Comparison of ENCODE assay signal across 11 cellular contexts in the genomic region with DNA sequence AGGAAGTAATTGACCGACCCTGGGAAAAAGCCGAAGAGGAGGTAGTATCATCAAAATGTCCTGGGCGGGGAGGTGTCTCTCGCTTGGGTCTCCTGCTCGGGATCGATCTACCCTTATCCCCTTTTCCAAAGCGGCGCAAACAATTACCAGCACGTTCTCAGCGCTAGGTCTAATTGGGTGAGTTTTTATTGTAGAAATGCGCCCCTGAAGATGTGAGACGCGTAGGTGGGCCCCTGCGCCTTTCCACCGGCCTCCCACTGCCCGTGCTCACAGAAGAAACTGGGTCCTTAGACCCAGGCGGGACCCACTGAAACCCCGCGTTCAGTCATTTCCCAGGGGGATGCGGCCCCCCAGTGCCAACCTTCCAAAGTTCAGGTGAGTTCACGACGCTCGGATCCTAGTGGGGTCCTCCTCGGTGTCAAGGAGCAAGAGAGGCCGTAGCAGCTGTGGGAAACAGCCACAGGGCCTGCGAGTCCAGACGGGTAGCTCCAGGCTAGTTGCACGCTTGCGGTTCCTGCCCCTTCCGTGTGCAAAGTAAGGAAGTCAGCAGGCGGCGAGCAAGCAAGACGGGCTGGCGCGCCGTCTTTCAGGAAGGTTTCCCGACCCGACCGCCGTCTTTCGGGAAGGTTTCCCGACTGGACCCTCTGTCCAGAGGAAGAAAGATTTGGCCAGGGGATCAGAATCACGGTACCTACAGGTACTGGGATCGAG. TPM values are rescaled to one million over a fixed set of nuclear protein-coding genes. Genes with fewer than 3 reads are reported as not detected.
DNase-seq lines count a peak whose midpoint lies in the region; ATAC-seq and TF ChIP-seq lines count a peak whose summit lies in the region.
"Had no signal": no experiment of that assay in that cellular context is flagged by ENCODE, and none has a peak within 500 bp of the region (broad histone marks: within the 10 kb centered on the region; RNA-seq: fewer than 3 reads in every experiment).

No MANE protein-coding gene starts in this region.

- TF ChIP-seq CTCF in AG04450 (IDR thresholded peaks at IDR 0.05; ENCODE audit: low read depth, low read length) (no peak), epithelial cell of proximal tubule (conservative IDR thresholded peaks at IDR 0.05; ENCODE audit: low read depth, low read length) (no peak), body of pancreas (IDR thresholded peaks at IDR 0.05) (no peak)

- WGBS in HUES64 = 38% methylated on average over 44 of the region's 44 CpGs
- 23 to 34% methylated on average over 19 to 44 of the region's 44 CpGs for WGBS in body of pancreas, 2 donors

- H3K27ac ChIP-seq in AG04450 (ENCODE audit: low read depth, low read length) (no peak overlapping the region), HUES64 (ENCODE audit: low read depth, low read length) (no peak overlapping the region), body of pancreas (no peak overlapping the region), SJCRH30 (no peak overlapping the region)

- intact Hi-C loops in body of pancreas (cut with DNase I) = no loop called here

- POLR2A ChIA-PET in AG04450 (lab: Yijun Ruan, JAX) = no interaction called here

- H3K4me3 ChIP-seq in AG04450 (ENCODE audit: low read depth, low read length) = peak overlapping the region; percentile 0; the same call in 1 of the 2 replicates
- H3K4me3 ChIP-seq in HUES64 (ENCODE audit: low read length) = peak overlapping the region; percentile 53
- peak overlapping the region; percentile 65 for H3K4me3 ChIP-seq in epithelial cell of proximal tubule (ENCODE audit: low read depth, low read length)
- peak overlapping the region; percentile 58 for H3K4me3 ChIP-seq in mucosa of stomach (ENCODE audit: low read length)
- no peak overlapping the region for H3K4me3 ChIP-seq in body of pancreas
- no peak overlapping the region for H3K4me3 ChIP-seq in SJCRH30

- peak overlapping the region; percentile 3; the same call in 1 of the 2 replicates for H3K9ac ChIP-seq in HUES64 (ENCODE audit: low read depth, low read length)
- peak overlapping the region; percentile 68 for H3K9ac ChIP-seq in mucosa of stomach (ENCODE audit: low read length)

- H3K36me3 ChIP-seq in HUES64 (ENCODE audit: insufficient read depth, low read length) = peaks cover 8% of the 10 kb centered on the region; the same call in 1 of the 2 replicates
- H3K36me3 ChIP-seq in mucosa of stomach (ENCODE audit: control insufficient read depth, insufficient read depth, low read length) = peaks cover 5% of the 10 kb centered on the region
- peaks cover 0 to 1% of the 10 kb centered on the region in 2 donors for H3K36me3 ChIP-seq in body of pancreas (replicated peaks in 1 of 2; ENCODE audit: insufficient read depth in 1 of 2, low read depth in 2 of 2)
- H3K36me3 ChIP-seq in SJCRH30 = peaks cover 5% of the 10 kb centered on the region

- ATAC-seq in body of pancreas = no peak
- no peak for ATAC-seq in HG03342 (IDR thresholded peaks at IDR 0.05; ENCODE audit: unreplicated experiment)

- no peak for TF ChIP-seq POLR2A in body of pancreas (IDR thresholded peaks at IDR 0.05)

- CTCF ChIA-PET in AG04450 (lab: Charles Lee) = no interaction called here

- H3K27me3 ChIP-seq in AG04450 (ENCODE audit: control insufficient read depth, insufficient read depth, low read length) (peaks cover 50% of the 10 kb centered on the region), HUES64 (ENCODE audit: insufficient read depth, low read length) (peaks cover 82% of the 10 kb centered on the region), mucosa of stomach (ENCODE audit: control insufficient read depth, insufficient read depth, low read length) (peaks cover 29% of the 10 kb centered on the region), body of pancreas (no peaks in the 10 kb centered on the region), SJCRH30 (no peaks in the 10 kb centered on the region)

- no peaks in the 10 kb centered on the region for H3K4me1 ChIP-seq in HUES64 (ENCODE audit: insufficient read depth, low read length)
- H3K4me1 ChIP-seq in mucosa of stomach (ENCODE audit: control insufficient read depth, insufficient read depth, low read length) = peaks cover 49% of the 10 kb centered on the region
- H3K4me1 ChIP-seq in body of pancreas = peaks cover 20% of the 10 kb centered on the region
- no peaks in the 10 kb centered on the region for H3K4me1 ChIP-seq in SJCRH30

- H3K9me3 ChIP-seq in AG04450 (ENCODE audit: control insufficient read depth, insufficient read depth, low read length) (no peaks in the 10 kb centered on the region; the same call in 1 of the 2 replicates), HUES64 (ENCODE audit: insufficient read depth, low read depth, low read length) (no peaks in the 10 kb centered on the region), mucosa of stomach (ENCODE audit: control insufficient read depth, low read length) (no peaks in the 10 kb centered on the region), body of pancreas (no peaks in the 10 kb centered on the region), SJCRH30 (replicated peaks) (no peaks in the 10 kb centered on the region)

- DNase-seq in AG04450 (ENCODE audit: low read depth, low spot score) (no peak), epithelial cell of proximal tubule (ENCODE audit: low read depth) (no peak), NCI-H2029 (lab: John Stamatoyannopoulos, UW) (no peak), body of pancreas (no peak), SJCRH30 (no peak)
- DNase-seq: activated naive CD4-positive, alpha-beta T cell; DND-41 had no signal

RNA-seq across cellular contexts. Expression of gene SMIM32, which starts 1.5 kb away (rescaled TPM):
- polyA plus RNA-seq in AG04450 (2011; rRNA removed) = not detected in 2 replicates
- not detected in 2 replicates for polyA minus RNA-seq in AG04450 (2011; rRNA and poly(A)+ RNA removed)
- polyA plus RNA-seq in HUES64 (2013, experiment 1 of 2) = 0.45 TPM
- 0.51 TPM for polyA plus RNA-seq in HUES64 (2013, experiment 2 of 2)
- not detected in 2 replicates for total RNA-seq in epithelial cell of proximal tubule
- total RNA-seq in body of pancreas = under 1 TPM in 1 of 2 donors, not detected in 1; 0.78 TPM
- total RNA-seq in SJCRH30 (2014; rRNA removed; shearing (Covaris generic)) = 0.06 TPM in 1 of 2 replicates, not detected in the other
- total RNA-seq: lower leg skin had no signal

RNA-seq across cellular contexts. Expression of gene SMAD5, which starts 58.8 kb away (rescaled TPM):
- 66.1 and 98.3 TPM in 2 replicates for polyA plus RNA-seq in AG04450 (2011; rRNA removed)
- 92.8 and 163 TPM in 2 replicates for polyA minus RNA-seq in AG04450 (2011; rRNA and poly(A)+ RNA removed)
- 29.8 TPM for polyA plus RNA-seq in HUES64 (2013, experiment 1 of 2)
- polyA plus RNA-seq in HUES64 (2013, experiment 2 of 2) = 32.2 TPM
- total RNA-seq in epithelial cell of proximal tubule (32.9 and 34.1 TPM in 2 replicates), body of pancreas (10 to 100 TPM; 24.1 to 35.0 TPM)
- 63.4 and 79.5 TPM in 2 replicates for total RNA-seq in SJCRH30 (2014; rRNA removed; shearing (Covaris generic))

Comparison
In these comparisons a context has a peak if more than half of its experiments do, and no peak if none do; other contexts are left out.
1. H3K4me3 ChIP-seq: peak in AG04450 (single experiment), HUES64 (single experiment), epithelial cell of proximal tubule (single experiment) and mucosa of stomach (single experiment); none in body of pancreas (0 of 2) and SJCRH30 (single experiment).